ENCODE assay signal across 17 cellular contexts in genomic region chr11:76683496-76684095, GRCh38. TPM values are rescaled to one million over a fixed set of nuclear protein-coding genes. Genes with fewer than 3 reads are reported as not detected.
DNase-seq lines count a peak whose midpoint lies in the region; ATAC-seq, FAIRE-seq and TF ChIP-seq lines count a peak whose summit lies in the region.
"Had no signal": no experiment of that assay in that cellular context is flagged by ENCODE, and none has a peak within 500 bp of the region (broad histone marks: within the 10 kb centered on the region; RNA-seq: fewer than 3 reads in every experiment).

No MANE protein-coding gene starts in this region.

- intact Hi-C loops in HepG2 (cut with micrococcal nuclease; ENCODE audit: unreplicated experiment), result loop anchor here (5.0 kb wide), 1 partner anchor 86 kb away; no protein-coding TSS in a partner anchor
- intact Hi-C loops in right lobe of liver (cut with DNase I), result no loop called here

- in situ Hi-C loops in HepG2 (cut with HindIII; ENCODE audit: extremely low pct_ligation_motif_present, low pct_unique_long_range_greater_than_20kb), result no loop called here

- WGBS in HepG2 (ENCODE audit: low lambda C conversion rate), result 33% methylated on average over 3 of the region's 3 CpGs
- 83% methylated on average over 1 of the region's 3 CpGs for WGBS in right lobe of liver (ENCODE audit: insufficient coverage, low coverage, low lambda C conversion rate, missing lambda C conversion rate)
- WGBS in H1 (ENCODE audit: extremely low coverage in 1 of 2, insufficient coverage in 1 of 2, insufficient read length in 1 of 2, insufficient replicate concordance in 2 of 2, low coverage in 1 of 2, low lambda C conversion rate in 2 of 2, missing lambda C conversion rate in 1 of 2), 2 experiments, result 92% methylated on average over 3 of the region's 3 CpGs; no CpG with 5 or more reads in 1 of the 2 experiments

- H4K20me1 ChIP-seq in HepG2 (ENCODE audit: insufficient read depth, low read length) (no peaks in the 10 kb centered on the region; the same call in 1 of the 2 replicates), H1 (replicated peaks in 1 of 2; ENCODE audit: control insufficient read depth in 1 of 2, insufficient read depth in 2 of 2, low read length in 2 of 2) (no peaks in the 10 kb centered on the region)

- DNase-seq in HepG2 (ENCODE audit: low spot score) (no peak), right lobe of liver (no peak), H1 (ENCODE audit: low read depth in 1 of 2, low spot score in 2 of 2) (no peak)
- DNase-seq in stimulated activated naive B cell treated with anti-CD40 and anti-IgM and Interleukin-4, amounts not matched to agents 10 μg/mL and 1 μg/mL and 100 μg/mL, for 72 hours, result no peak
- no peak for DNase-seq in activated CD8-positive, alpha-beta memory T cell treated with anti-CD3 and anti-CD28 coated beads, Interleukin-2, amount 10 ng/mL, durations not matched to agents 7 days and 5 days
- DNase-seq: CD4-positive, alpha-beta memory T cell; DMS153; DMS79; GDM1; GOT3; H9 had no signal

- peaks cover 9 to 36% of the 10 kb centered on the region in 2 experiments; a peak in 4 of 5 replicates for H3K27me3 ChIP-seq in HepG2 (ENCODE audit: control insufficient read depth in 1 of 2, insufficient read depth in 2 of 2, low read length in 2 of 2)
- no peaks in the 10 kb centered on the region for H3K27me3 ChIP-seq in right lobe of liver
- H3K27me3 ChIP-seq in H1 (replicated peaks in 1 of 4; ENCODE audit: control insufficient read depth in 3 of 4, extremely low read depth in 1 of 4, insufficient read depth in 3 of 4, low read length in 3 of 4), result no peaks in the 10 kb centered on the region; a peak in 2 of 7 replicates

- H3K9ac ChIP-seq in HepG2 (ENCODE audit: insufficient read depth, low read depth, low read length) (no peak overlapping the region), H1 (replicated peaks in 1 of 4; ENCODE audit: extremely low read depth in 1 of 4, low read depth in 3 of 4, low read length in 3 of 4) (no peak overlapping the region)
- H3K9ac ChIP-seq: BLaER1 had no signal

- no peak overlapping the region for H3K4me3 Mint-ChIP-seq in stimulated activated naive B cell treated with anti-CD40 and anti-IgM and Interleukin-4, amounts not matched to agents 10 μg/mL and 1 μg/mL and 100 μg/mL, for 72 hours
- H3K4me3 Mint-ChIP-seq in activated CD8-positive, alpha-beta memory T cell treated with anti-CD3 and anti-CD28 coated beads, Interleukin-2, amount 10 ng/mL, durations not matched to agents 7 days and 5 days, result no peak overlapping the region
- H3K4me3 Mint-ChIP-seq: CD14-positive monocyte; CD4-positive, alpha-beta memory T cell; H9 had no signal

- H3K4me3 ChIP-seq in HepG2 (replicated peaks in 1 of 3; ENCODE audit: insufficient read depth in 1 of 3, low read depth in 2 of 3, low read length in 3 of 3) (no peak overlapping the region), right lobe of liver (no peak overlapping the region), H1 (ENCODE audit: extremely low read depth in 1 of 4, insufficient read depth in 2 of 4, low read depth in 3 of 4, low read length in 4 of 4) (no peak overlapping the region)
- H3K4me3 ChIP-seq: BLaER1 had no signal

- H3K23ac ChIP-seq in H1 (ENCODE audit: insufficient read length), result no peak overlapping the region

- H3K9me3 ChIP-seq in HepG2 (ENCODE audit: low read length) (no peaks in the 10 kb centered on the region), right lobe of liver (no peaks in the 10 kb centered on the region), H1 (ENCODE audit: insufficient read depth in 2 of 2, low read depth in 1 of 2, low read length in 1 of 2) (no peaks in the 10 kb centered on the region)
- H3K9me3 ChIP-seq: BLaER1 had no signal

- H2BK120ac ChIP-seq in H1 (replicated peaks; ENCODE audit: low read depth, low read length), result no peak overlapping the region

- H3K4ac ChIP-seq in H1 (replicated peaks; ENCODE audit: insufficient read length, low read depth, low read length), result no peak overlapping the region

- POLR2A ChIA-PET in HepG2 (lab: Yijun Ruan, JAX) (no interaction called here), H1 (lab: Charles Lee; ENCODE audit: partially characterized antibody) (no interaction called here)

- H3K36me3 Mint-ChIP-seq in stimulated activated naive B cell treated with anti-CD40 and anti-IgM and Interleukin-4, amounts not matched to agents 10 μg/mL and 1 μg/mL and 100 μg/mL, for 72 hours, result no peaks in the 10 kb centered on the region
- H3K36me3 Mint-ChIP-seq in activated CD8-positive, alpha-beta memory T cell treated with anti-CD3 and anti-CD28 coated beads, Interleukin-2, amount 10 ng/mL, durations not matched to agents 7 days and 5 days, result no peaks in the 10 kb centered on the region
- H3K36me3 Mint-ChIP-seq: CD14-positive monocyte; CD4-positive, alpha-beta memory T cell had no signal

- no peak for TF ChIP-seq CTCF in HepG2 (CRISPR knock-in tag; IDR thresholded peaks at IDR 0.05)
- no peak for TF ChIP-seq CTCF in right lobe of liver (IDR thresholded peaks at IDR 0.05)
- no peak for TF ChIP-seq CTCF in H1 (IDR thresholded peaks at IDR 0.05; ENCODE audit: control extremely low read depth in 1 of 3, insufficient read depth in 1 of 3, low read depth in 1 of 3, low read length in 3 of 3)

- TF ChIP-seq RAD21 in HepG2 (CRISPR knock-in tag; IDR thresholded peaks at IDR 0.05) (no peak), H1 (IDR thresholded peaks at IDR 0.05 in 1 of 2, conservative IDR thresholded peaks at IDR 0.05 in 1 of 2; ENCODE audit: low read depth in 2 of 2, low read length in 2 of 2) (no peak)

- H3K4me1 Mint-ChIP-seq in stimulated activated naive B cell treated with anti-CD40 and anti-IgM and Interleukin-4, amounts not matched to agents 10 μg/mL and 1 μg/mL and 100 μg/mL, for 72 hours, result peaks cover 55 to 86% of the 10 kb centered on the region in 2 donors
- peaks cover 15% of the 10 kb centered on the region for H3K4me1 Mint-ChIP-seq in activated CD8-positive, alpha-beta memory T cell treated with anti-CD3 and anti-CD28 coated beads, Interleukin-2, amount 10 ng/mL, durations not matched to agents 7 days and 5 days

- FAIRE-seq in HepG2 (lab: Jason Lieb, UNC) (no peak), H1 (lab: Jason Lieb, UNC) (no peak)

- no peak for ATAC-seq in HepG2
- ATAC-seq in right lobe of liver, result no peak
- ATAC-seq in stimulated activated naive B cell treated with anti-CD40 and anti-IgM and Interleukin-4, amounts not matched to agents 10 μg/mL and 1 μg/mL and 100 μg/mL, for 72 hours (replicated peaks), result no peak
- no peak for ATAC-seq in HG02759 (IDR thresholded peaks at IDR 0.05; ENCODE audit: unreplicated experiment)
- no peak for ATAC-seq in activated CD8-positive, alpha-beta memory T cell treated with anti-CD3 and anti-CD28 coated beads, Interleukin-2, amount 10 ng/mL, durations not matched to agents 7 days and 5 days
- ATAC-seq in HG02678 (IDR thresholded peaks at IDR 0.05; ENCODE audit: unreplicated experiment), result no peak

- no peak overlapping the region for H3K27ac ChIP-seq in HepG2 (ENCODE audit: extremely low read length, insufficient read depth, low read length)
- no peak overlapping the region for H3K27ac ChIP-seq in right lobe of liver
- H3K27ac ChIP-seq in H1 (ENCODE audit: low read depth, low read length), result no peak overlapping the region
- H3K27ac ChIP-seq: 22Rv1, BLaER1 had no signal

- H3K18ac ChIP-seq in H1 (ENCODE audit: extremely low read depth, low read length), result no peak overlapping the region

- H3K36me3 ChIP-seq in HepG2 (replicated peaks in 1 of 2; ENCODE audit: control insufficient read depth in 1 of 2, insufficient read depth in 2 of 2, low read length in 2 of 2) (no peaks in the 10 kb centered on the region), right lobe of liver (no peaks in the 10 kb centered on the region), H1 (ENCODE audit: control insufficient read depth in 2 of 4, insufficient read depth in 4 of 4, low read length in 3 of 4) (no peaks in the 10 kb centered on the region)
- H3K36me3 ChIP-seq: BLaER1 had no signal

- peaks cover 2% of the 10 kb centered on the region; the same call in 1 of the 2 replicates for H3K23me2 ChIP-seq in H1 (ENCODE audit: low read depth, low read length)

- TF ChIP-seq POLR2A in HepG2 (IDR thresholded peaks at IDR 0.05; ENCODE audit: insufficient read depth in 1 of 2, low read depth in 2 of 2, low read length in 2 of 2) (no peak), right lobe of liver (IDR thresholded peaks at IDR 0.05) (no peak), H1 (IDR thresholded peaks at IDR 0.05; ENCODE audit: control extremely low read depth in 1 of 2, low read depth in 2 of 2, low read length in 2 of 2) (no peak)

- H3K27ac Mint-ChIP-seq in stimulated activated naive B cell treated with anti-CD40 and anti-IgM and Interleukin-4, amounts not matched to agents 10 μg/mL and 1 μg/mL and 100 μg/mL, for 72 hours, result peak overlapping the region; percentile 61
- H3K27ac Mint-ChIP-seq in activated CD8-positive, alpha-beta memory T cell treated with anti-CD3 and anti-CD28 coated beads, Interleukin-2, amount 10 ng/mL, durations not matched to agents 7 days and 5 days, result no peak overlapping the region
- H3K27ac Mint-ChIP-seq: H9 had no signal

- H3K14ac ChIP-seq in H1 (ENCODE audit: insufficient read length), result no peak overlapping the region

- TF ChIP-seq EP300 in HepG2 (IDR thresholded peaks at IDR 0.05; ENCODE audit: low read depth in 2 of 2, low read length in 2 of 2) (no peak), HepG2 (CRISPR knock-in tag; IDR thresholded peaks at IDR 0.05; ENCODE audit: borderline replicate concordance) (no peak), H1 (IDR thresholded peaks at IDR 0.05; ENCODE audit: borderline replicate concordance in 1 of 2, low read depth in 2 of 2, low read length in 2 of 2) (no peak)

- no peak overlapping the region for H4K91ac ChIP-seq in H1 (replicated peaks; ENCODE audit: insufficient read length, low read length)

- H4K5ac ChIP-seq in H1 (ENCODE audit: insufficient read length, low read depth, low read length), result no peak overlapping the region

- no peak overlapping the region; the same call in 1 of the 2 replicates for H2BK15ac ChIP-seq in H1 (ENCODE audit: low read length)

- H2AFZ ChIP-seq in HepG2 (ENCODE audit: low read length), result no peak overlapping the region
- H2AFZ ChIP-seq in H1 (ENCODE audit: low read length), result no peak overlapping the region

- no peak overlapping the region for H2AK5ac ChIP-seq in H1 (ENCODE audit: low read depth, low read length)

- CTCF ChIA-PET in HepG2 (lab: Yijun Ruan, JAX; ENCODE audit: low intra/inter-chr PET ratio, low total read pairs), result no interaction called here
- CTCF ChIA-PET in H1 (lab: Charles Lee; ENCODE audit: partially characterized antibody), result interaction anchor here (0.9 to 3.8 kb wide), 3 partner anchors 10 to 85 kb away, joined by 3 to 29 read pairs (median 7); no protein-coding TSS in a partner anchor
- CTCF ChIA-PET in activated CD8-positive, alpha-beta memory T cell treated with anti-CD3 and anti-CD28 coated beads, Interleukin-2, amount 10 ng/mL, durations not matched to agents 7 days and 5 days (lab: Charles Lee), result interaction anchor here (1.1 to 2.2 kb wide), 2 partner anchors 475 to 476 kb away, joined by 3 to 9 read pairs; partner anchors contain the start of gene WNT11

- no peaks in the 10 kb centered on the region for H3K79me2 ChIP-seq in HepG2 (ENCODE audit: insufficient read depth, low read length)
- H3K79me2 ChIP-seq in H1 (ENCODE audit: control insufficient read depth in 1 of 2, insufficient read depth in 2 of 2, low read length in 2 of 2), result no peaks in the 10 kb centered on the region

- no peak overlapping the region for H2BK5ac ChIP-seq in H1 (ENCODE audit: low read depth, low read length)

- no peaks in the 10 kb centered on the region for H3K79me1 ChIP-seq in H1 (ENCODE audit: low read depth, low read length)

- H3K4me2 ChIP-seq in HepG2 (ENCODE audit: low read depth, low read length) (no peak overlapping the region), H1 (ENCODE audit: insufficient read depth in 1 of 2, low read depth in 2 of 2, low read length in 2 of 2) (no peak overlapping the region)

- H3K4me1 ChIP-seq in HepG2 (ENCODE audit: insufficient read depth, low read length), result peaks cover 6% of the 10 kb centered on the region; the same call in 1 of the 2 replicates
- H3K4me1 ChIP-seq in right lobe of liver, result no peaks in the 10 kb centered on the region
- H3K4me1 ChIP-seq in H1 (replicated peaks in 1 of 4; ENCODE audit: control insufficient read depth in 3 of 4, insufficient read depth in 4 of 4, low read length in 3 of 4), result peaks cover 2 to 12% (median 10%) of the 10 kb centered on the region in 4 experiments

- no TSS peak for BruUV-seq in HepG2 (replicated peaks; lab: Mats Ljungman, UMichigan)

- peaks cover under 1 to 12% of the 10 kb centered on the region in 2 donors for H3K27me3 Mint-ChIP-seq in stimulated activated naive B cell treated with anti-CD40 and anti-IgM and Interleukin-4, amounts not matched to agents 10 μg/mL and 1 μg/mL and 100 μg/mL, for 72 hours
- peaks cover 11% of the 10 kb centered on the region for H3K27me3 Mint-ChIP-seq in activated CD8-positive, alpha-beta memory T cell treated with anti-CD3 and anti-CD28 coated beads, Interleukin-2, amount 10 ng/mL, durations not matched to agents 7 days and 5 days

- H2BK20ac ChIP-seq in H1 (ENCODE audit: low read length), result no peak overlapping the region

- 0 out of 2 replicates have a peak overlapping the region, but pooled peaks have one; percentile 1 for H2BK12ac ChIP-seq in H1 (ENCODE audit: low read depth, low read length)

- H3K9me3 Mint-ChIP-seq in stimulated activated naive B cell treated with anti-CD40 and anti-IgM and Interleukin-4, amounts not matched to agents 10 μg/mL and 1 μg/mL and 100 μg/mL, for 72 hours, result no peaks in the 10 kb centered on the region
- H3K9me3 Mint-ChIP-seq in activated CD8-positive, alpha-beta memory T cell treated with anti-CD3 and anti-CD28 coated beads, Interleukin-2, amount 10 ng/mL, durations not matched to agents 7 days and 5 days (ENCODE audit: low read depth), result no peaks in the 10 kb centered on the region
- H3K9me3 Mint-ChIP-seq: H9 had no signal

- no peak overlapping the region for H4K8ac ChIP-seq in H1 (ENCODE audit: extremely low read depth, insufficient read depth, low read length)

- no peak overlapping the region for H3K56ac ChIP-seq in H1 (replicated peaks; ENCODE audit: insufficient read length, low read depth, low read length)

RNA-seq across cellular contexts. Expression of gene LRRC32, which starts 13.0 kb away (rescaled TPM):
- total RNA-seq in HepG2 (2016; rRNA removed; fragmentation: Illumina TruSeq; extraction: Trizol) (not detected in 2 replicates), right lobe of liver (10 to 100 TPM in 4 of 6 experiments, 1 to 10 TPM in 2; 7.4 to 19.5 (median 14.5) TPM)
- not detected in 2 replicates for total RNA-seq in HepG2 (2016; cell fraction: cytosol; rRNA removed; fragmentation: Illumina TruSeq; extraction: Trizol; ENCODE audit: low read depth)
- not detected in 2 replicates for total RNA-seq in HepG2 (2016; cell fraction: insoluble cytoplasmic fraction; rRNA removed; fragmentation: Illumina TruSeq; extraction: Trizol)
- total RNA-seq in HepG2 (2016; cell fraction: membrane; rRNA removed; fragmentation: Illumina TruSeq; extraction: Trizol), result not detected in 2 replicates
- total RNA-seq in HepG2 (2016; cell fraction: nucleus; rRNA removed; fragmentation: Illumina TruSeq; extraction: Trizol), result not detected in 2 replicates
- polyA plus RNA-seq in HepG2 (2011; rRNA removed) (0.07 and 0.12 TPM in 2 replicates), H1 (2011; rRNA removed) (1.9 and 2.0 TPM in 2 replicates)
- not detected in 2 replicates for polyA plus RNA-seq in HepG2 (2011; cell fraction: cytosol; rRNA removed)
- polyA plus RNA-seq in HepG2 (2011; cell fraction: nucleus; rRNA removed), result 0.03 TPM in 1 of 2 replicates, not detected in the other
- 0.07 TPM in 1 of 2 replicates, not detected in the other for polyA plus RNA-seq in HepG2 (2012)
- polyA plus RNA-seq in HepG2 (2016; cell fraction: cytosol; fragmentation: Illumina TruSeq; extraction: Trizol; ENCODE audit: low read depth), result not detected in 2 replicates
- polyA plus RNA-seq in HepG2 (2016; cell fraction: insoluble cytoplasmic fraction; fragmentation: Illumina TruSeq; extraction: Trizol; ENCODE audit: low read depth), result not detected in 2 replicates
- not detected in 2 replicates for polyA plus RNA-seq in HepG2 (2016; cell fraction: membrane; fragmentation: Illumina TruSeq; extraction: Trizol; ENCODE audit: low read depth)
- not detected in 2 replicates for polyA plus RNA-seq in HepG2 (2016; cell fraction: nucleus; fragmentation: Illumina TruSeq; extraction: Trizol; ENCODE audit: insufficient read depth, low read depth)
- 1.6 TPM in 1 of 2 replicates, not detected in the other for polyA minus RNA-seq in HepG2 (2011; rRNA and poly(A)+ RNA removed; ENCODE audit: low replicate concordance)
- polyA minus RNA-seq in HepG2 (2011; cell fraction: cytosol; rRNA and poly(A)+ RNA removed), result not detected in 2 replicates
- polyA minus RNA-seq in HepG2 (2011; cell fraction: nucleus; rRNA and poly(A)+ RNA removed), result not detected in 2 replicates
- 0.44 and 0.99 TPM in 2 replicates for total RNA-seq in H1 (2021; fragmentation: NEBNext Ultra II Directional; extraction: Animal tissue kit (Norgen Biotek cat#: 25700))
- 1.0 TPM for polyA plus RNA-seq in H1 (2011; cell fraction: cytosol; rRNA removed)
- 0.88 TPM for polyA plus RNA-seq in H1 (2011; cell fraction: nucleus; rRNA removed)
- 1.0 to 3.3 TPM (median 1.7 TPM) in 4 replicates for polyA plus RNA-seq in H1 (2012, experiment 1 of 2)
- 1.0 TPM for polyA plus RNA-seq in H1 (2012, experiment 2 of 2)
- 1.1 TPM for polyA plus RNA-seq in H1 (2013, experiment 1 of 2)
- 1.2 TPM for polyA plus RNA-seq in H1 (2013, experiment 2 of 2)
- 0.95 and 1.2 TPM in 2 replicates for polyA minus RNA-seq in H1 (2011; rRNA and poly(A)+ RNA removed)
- polyA minus RNA-seq in H1 (2011; cell fraction: cytosol; rRNA and poly(A)+ RNA removed), result 1.2 TPM
- 0.50 TPM for polyA minus RNA-seq in H1 (2011; cell fraction: nucleus; rRNA and poly(A)+ RNA removed)
- total RNA-seq in activated CD8-positive, alpha-beta memory T cell treated with anti-CD3 and anti-CD28 coated beads, Interleukin-2, amount 10 ng/mL, durations not matched to agents 7 days and 5 days, result 1 to 10 TPM in 1 of 2 experiments, under 1 TPM in 1; 0.32 to 4.7 TPM
- total RNA-seq: A673 had no signal
- polyA plus RNA-seq: CD14-positive monocyte had no signal
